In genomic region chr16:19645557-19645981, GRCh38 we compare ENCODE assay signal across 20 cellular contexts.
DNase-seq lines count a peak whose midpoint lies in the region; ATAC-seq, FAIRE-seq and TF ChIP-seq lines count a peak whose summit lies in the region.
"Had no signal": no experiment of that assay in that cellular context is flagged by ENCODE, and none has a peak within 500 bp of the region (broad histone marks: within the 10 kb centered on the region; RNA-seq: fewer than 3 reads in every experiment).

No MANE protein-coding gene starts in this region.

- H3K9ac ChIP-seq in kidney (ENCODE audit: low read length in 2 of 2), result no peak overlapping the region

- no peak for ATAC-seq in HG03565 (IDR thresholded peaks at IDR 0.05; ENCODE audit: unreplicated experiment)
- ATAC-seq: activated T-cell treated with anti-CD3 and anti-CD28 coated beads, Interleukin-2, amount 50 U/mL, for 72 hours; T-cell had no signal

- H3K27ac ChIP-seq in testis (peak overlapping the region; percentile 82 to 89), kidney (ENCODE audit: low read depth in 2 of 2, low read length in 2 of 2) (no peak overlapping the region)
- H3K27ac ChIP-seq: epithelial cell of prostate, VCaP had no signal

- peaks cover 2% of the 10 kb centered on the region for H3K4me1 Mint-ChIP-seq in T-helper 2 cell treated with Interferon-gamma antibody and Interleukin-4, amounts not matched to agents 5 μg/mL and 100 μg/mL, for 36 hours (ENCODE audit: low read depth)
- H3K4me1 Mint-ChIP-seq: B cell had no signal

- peak overlapping the region in 1 of 2 donors; percentile 11 for H3K4me3 ChIP-seq in testis
- no peak overlapping the region for H3K4me3 ChIP-seq in kidney (ENCODE audit: low read length in 2 of 2)

- peaks cover 12% of the 10 kb centered on the region for H3K36me3 Mint-ChIP-seq in T-helper 2 cell treated with Interferon-gamma antibody and Interleukin-4, amounts not matched to agents 5 μg/mL and 100 μg/mL, for 36 hours (ENCODE audit: low read depth)

- no peaks in the 10 kb centered on the region for H3K27me3 ChIP-seq in testis

- H3K4me1 ChIP-seq in testis (peaks cover 14% of the 10 kb centered on the region), kidney (ENCODE audit: control insufficient read depth in 1 of 2, insufficient read depth in 1 of 2, low read depth in 1 of 2, low read length in 2 of 2) (no peaks in the 10 kb centered on the region)

- H3K27ac Mint-ChIP-seq in T-helper 2 cell treated with Interferon-gamma antibody and Interleukin-4, amounts not matched to agents 5 μg/mL and 100 μg/mL, for 36 hours, result no peak overlapping the region
- H3K27ac Mint-ChIP-seq: activated CD4-positive, alpha-beta memory T cell treated with anti-CD3 and anti-CD28 coated beads for 36 hours; activated T-cell treated with anti-CD3 and anti-CD28 coated beads, Interleukin-2, amount 50 U/mL, for 72 hours; B cell; stimulated activated naive CD8-positive, alpha-beta T cell treated with anti-CD3 and anti-CD28 coated beads, Interleukin-15, Interleukin-2, amounts not matched to agents 100 ng/mL and 50 ng/mL, for 24 hours; T-cell had no signal

- DNase-seq in ecto neural progenitor cell (ENCODE audit: low spot score) (peak; percentile 45), hepatic stellate cell (ENCODE audit: low spot score) (peak; percentile 14), testis (peak; percentile 77), kidney (no peak), NCI-H748 treated with DMSO at 0.1 percent for 48 hours (lab: John Stamatoyannopoulos, UW) (no peak)
- DNase-seq in T-helper 2 cell treated with Interferon-gamma antibody and Interleukin-4, amounts not matched to agents 5 μg/mL and 100 μg/mL, for 36 hours (ENCODE audit: low spot score), result no peak
- DNase-seq: activated CD4-positive, alpha-beta memory T cell treated with anti-CD3 and anti-CD28 coated beads for 36 hours; activated T-cell treated with anti-CD3 and anti-CD28 coated beads, Interleukin-2, amount 50 U/mL, for 72 hours; GOT3; hippocampal formation; NCI-H1105 treated with DMSO at 0.1 percent for 48 hours; NCI-H2227 treated with DMSO at 0.1 percent for 48 hours; RPMI8226; T-cell had no signal

- TF ChIP-seq CTCF in testis (IDR thresholded peaks at IDR 0.05) (no peak), kidney (IDR thresholded peaks at IDR 0.05; ENCODE audit: borderline replicate concordance, extremely low read depth, insufficient read depth) (no peak)

- H3K9me3 ChIP-seq in testis (no peaks in the 10 kb centered on the region), kidney (ENCODE audit: control insufficient read depth in 1 of 2, low read length in 2 of 2) (no peaks in the 10 kb centered on the region)

- no peak for TF ChIP-seq POLR2A in testis (IDR thresholded peaks at IDR 0.05)

- TF ChIP-seq RAD21 in Ishikawa (IDR thresholded peaks at IDR 0.05; ENCODE audit: low read depth), result no peak

- H3K9me3 Mint-ChIP-seq in T-helper 2 cell treated with Interferon-gamma antibody and Interleukin-4, amounts not matched to agents 5 μg/mL and 100 μg/mL, for 36 hours, result no peaks in the 10 kb centered on the region
- H3K9me3 Mint-ChIP-seq: activated CD4-positive, alpha-beta memory T cell treated with anti-CD3 and anti-CD28 coated beads for 36 hours; activated T-cell treated with anti-CD3 and anti-CD28 coated beads, Interleukin-2, amount 50 U/mL, for 72 hours; stimulated activated naive CD8-positive, alpha-beta T cell treated with anti-CD3 and anti-CD28 coated beads, Interleukin-15, Interleukin-2, amounts not matched to agents 100 ng/mL and 50 ng/mL, for 24 hours; T-cell had no signal

- no peak overlapping the region for H3K4me3 Mint-ChIP-seq in T-helper 2 cell treated with Interferon-gamma antibody and Interleukin-4, amounts not matched to agents 5 μg/mL and 100 μg/mL, for 36 hours
- H3K4me3 Mint-ChIP-seq: activated CD4-positive, alpha-beta memory T cell treated with anti-CD3 and anti-CD28 coated beads for 36 hours; activated T-cell treated with anti-CD3 and anti-CD28 coated beads, Interleukin-2, amount 50 U/mL, for 72 hours; B cell; stimulated activated naive CD8-positive, alpha-beta T cell treated with anti-CD3 and anti-CD28 coated beads, Interleukin-15, Interleukin-2, amounts not matched to agents 100 ng/mL and 50 ng/mL, for 24 hours; T-cell had no signal

- no peaks in the 10 kb centered on the region for H3K36me3 ChIP-seq in testis (ENCODE audit: low read depth, missing control alignments)
- peaks cover 17 to 23% of the 10 kb centered on the region in 2 donors for H3K36me3 ChIP-seq in kidney (ENCODE audit: control insufficient read depth in 1 of 2, insufficient read depth in 2 of 2, low read length in 2 of 2)

- intact Hi-C loops in testis (cut with DNase I; ENCODE audit: low total_unique reads), result loop anchor here (10.0 kb wide), 1 partner anchor 49 kb away; no protein-coding TSS in a partner anchor
- intact Hi-C loops in kidney (cut with DNase I), result no loop called here

- 24 to 30% methylated on average over 7 of the region's 7 CpGs for WGBS in testis, 2 donors

- no peak for FAIRE-seq in kidney (lab: Jason Lieb, UNC)

- TF ChIP-seq EP300 in Ishikawa (IDR thresholded peaks at IDR 0.05; ENCODE audit: borderline replicate concordance), result no peak

- no peaks in the 10 kb centered on the region for H3K27me3 Mint-ChIP-seq in T-helper 2 cell treated with Interferon-gamma antibody and Interleukin-4, amounts not matched to agents 5 μg/mL and 100 μg/mL, for 36 hours (ENCODE audit: low read depth)
- H3K27me3 Mint-ChIP-seq: activated CD4-positive, alpha-beta memory T cell treated with anti-CD3 and anti-CD28 coated beads for 36 hours; B cell; stimulated activated naive CD8-positive, alpha-beta T cell treated with anti-CD3 and anti-CD28 coated beads, Interleukin-15, Interleukin-2, amounts not matched to agents 100 ng/mL and 50 ng/mL, for 24 hours; T-cell had no signal

TF ChIP-seq in Ishikawa, 13 proteins besides CTCF, POLR2A, EP300 and RAD21:
- TF ChIP-seq ZBTB7A (IDR thresholded peaks at IDR 0.05; ENCODE audit: low read depth), result no peak
- peak; percentile 7; the same call in 1 of the 2 replicates for TF ChIP-seq NFIC (IDR thresholded peaks at IDR 0.05)

Comparison
In these comparisons a context has a peak if more than half of its experiments do, and no peak if none do; other contexts are left out.
1. DNase-seq: peak in ecto neural progenitor cell (single experiment), hepatic stellate cell (single experiment) and testis (single experiment); none in kidney (single experiment), T-helper 2 cell treated with Interferon-gamma antibody and Interleukin-4, amounts not matched to agents 5 μg/mL and 100 μg/mL, for 36 hours (single experiment) and NCI-H748 treated with DMSO at 0.1 percent for 48 hours (single experiment).
2. H3K27ac ChIP-seq: peak in testis (2 of 2); none in kidney (0 of 2).